In the genomic region with DNA sequence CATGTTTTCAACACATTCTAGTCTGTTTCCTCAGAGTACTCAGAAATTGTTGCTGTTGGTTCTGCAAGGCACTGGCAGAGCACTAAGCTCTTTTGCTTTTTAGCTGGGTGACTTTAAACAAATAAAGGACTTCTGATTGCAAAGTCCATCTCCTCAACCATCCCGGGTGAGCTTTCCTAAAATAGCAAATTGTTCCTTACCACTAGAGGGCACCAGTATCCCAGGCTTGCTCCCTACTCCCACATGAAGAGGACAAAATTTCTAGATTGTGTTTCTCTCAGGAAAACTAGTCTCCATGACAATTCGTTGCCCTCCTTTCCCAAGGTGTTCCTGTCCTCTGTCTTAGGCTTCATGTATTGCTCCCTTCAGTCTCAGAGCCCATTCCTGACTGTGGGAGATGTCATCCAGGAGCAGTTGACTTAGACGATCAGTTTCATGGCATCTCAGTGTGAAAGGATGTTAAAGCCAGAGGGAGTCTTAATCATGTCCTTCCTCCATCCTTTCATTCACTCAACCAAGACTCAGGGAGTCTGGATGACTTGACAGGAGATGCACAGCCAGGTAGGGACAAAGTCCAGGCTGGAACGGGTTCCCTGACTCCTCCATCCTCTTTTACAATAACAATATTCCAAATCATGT, we compare ENCODE assay signal across 2 cellular contexts.
TF ChIP-seq lines count a peak whose summit lies in the region.

No MANE protein-coding gene starts in this region.

TF ChIP-seq in A549, 52 proteins besides CTCF, POLR2A, EP300 and RAD21:
- TF ChIP-seq, protein P1, sequence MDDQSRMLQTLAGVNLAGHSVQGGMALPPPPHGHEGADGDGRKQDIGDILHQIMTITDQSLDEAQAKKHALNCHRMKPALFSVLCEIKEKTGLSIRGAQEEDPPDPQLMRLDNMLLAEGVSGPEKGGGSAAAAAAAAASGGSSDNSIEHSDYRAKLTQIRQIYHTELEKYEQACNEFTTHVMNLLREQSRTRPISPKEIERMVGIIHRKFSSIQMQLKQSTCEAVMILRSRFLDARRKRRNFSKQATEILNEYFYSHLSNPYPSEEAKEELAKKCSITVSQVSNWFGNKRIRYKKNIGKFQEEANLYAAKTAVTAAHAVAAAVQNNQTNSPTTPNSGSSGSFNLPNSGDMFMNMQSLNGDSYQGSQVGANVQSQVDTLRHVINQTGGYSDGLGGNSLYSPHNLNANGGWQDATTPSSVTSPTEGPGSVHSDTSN (IDR thresholded peaks at IDR 0.05): no peak
- TF ChIP-seq SMC3 (IDR thresholded peaks at IDR 0.05): peak; percentile 27; the same call in 2 of the 3 replicates

TF ChIP-seq in H1, 55 proteins besides CTCF, POLR2A, EP300 and RAD21:
- TF ChIP-seq YY1 (IDR thresholded peaks at IDR 0.05; ENCODE audit: low read depth, low read length) (0 out of 2 replicates have a peak, but pooled peaks have one; percentile 7), FOSL1 (IDR thresholded peaks at IDR 0.05; ENCODE audit: insufficient read depth, low read depth, low read length) (no peak), RXRA (IDR thresholded peaks at IDR 0.05; ENCODE audit: insufficient read depth, low read depth, low read length) (no peak), CTBP2 (IDR thresholded peaks at IDR 0.05; ENCODE audit: borderline replicate concordance, insufficient read depth, insufficient read length, low read length) (no peak), CHD1 (IDR thresholded peaks at IDR 0.05; ENCODE audit: low read depth, low read length) (no peak)
